In the genomic region with DNA sequence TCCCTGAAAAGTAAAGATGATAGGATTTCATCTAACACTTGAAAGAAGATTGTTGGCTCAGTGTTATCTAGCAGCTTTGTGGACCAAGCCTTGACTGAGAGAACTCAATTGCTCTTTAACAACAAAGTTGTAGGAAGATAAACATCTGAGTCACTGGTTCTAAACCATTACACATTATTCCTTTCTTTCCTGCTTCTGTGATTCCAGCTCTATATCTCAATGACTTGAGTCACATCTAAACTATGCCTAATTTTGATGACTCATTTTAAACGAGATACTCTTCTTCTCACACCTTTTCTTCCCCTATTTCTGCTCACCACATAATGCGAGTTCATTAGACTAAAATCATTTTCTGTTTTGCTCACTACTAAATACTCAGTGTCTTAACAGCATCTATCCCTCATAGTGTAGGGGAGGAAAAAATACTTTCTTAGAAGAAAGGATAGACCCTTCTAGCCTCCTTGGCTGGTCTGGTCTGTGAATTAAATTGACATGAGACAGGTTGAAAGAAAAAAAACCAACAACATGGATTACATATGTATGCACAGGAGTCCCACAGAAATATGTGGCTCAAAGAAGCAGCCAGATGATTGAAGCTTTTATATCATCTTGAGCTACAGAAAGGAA, we compare ENCODE assay signal across 17 cellular contexts.
DNase-seq lines count a peak whose midpoint lies in the region; ATAC-seq and TF ChIP-seq lines count a peak whose summit lies in the region.
"Had no signal": no experiment of that assay in that cellular context is flagged by ENCODE, and none has a peak within 500 bp of the region (broad histone marks: within the 10 kb centered on the region; RNA-seq: fewer than 3 reads in every experiment).

No MANE protein-coding gene starts in this region.

- no peaks in the 10 kb centered on the region for H3K36me3 Mint-ChIP-seq in chondrocyte (ENCODE audit: low read depth)
- no peaks in the 10 kb centered on the region for H3K36me3 Mint-ChIP-seq in T-helper 2 cell treated with Interferon-gamma antibody and Interleukin-4, amounts not matched to agents 5 μg/mL and 100 μg/mL, for 36 hours (ENCODE audit: low read depth)
- H3K36me3 Mint-ChIP-seq: activated naive CD8-positive, alpha-beta T cell had no signal

- H3K36me3 ChIP-seq in lung (ENCODE audit: control insufficient read depth in 2 of 2, insufficient read depth in 2 of 2, low read length in 2 of 2): no peaks in the 10 kb centered on the region
- H3K36me3 ChIP-seq: BE2C, heart right ventricle had no signal

- H3K9me3 ChIP-seq in lung (ENCODE audit: control insufficient read depth in 2 of 2, insufficient read depth in 1 of 2, low read length in 1 of 2): no peaks in the 10 kb centered on the region
- H3K9me3 ChIP-seq: BE2C, heart right ventricle had no signal

- TF ChIP-seq CTCF in chondrocyte (IDR thresholded peaks at IDR 0.05): no peak
- TF ChIP-seq CTCF in lung (IDR thresholded peaks at IDR 0.05; ENCODE audit: control extremely low read depth, extremely low read depth): no peak

- peaks cover 31% of the 10 kb centered on the region for H3K4me1 Mint-ChIP-seq in chondrocyte (ENCODE audit: low read depth)
- no peaks in the 10 kb centered on the region for H3K4me1 Mint-ChIP-seq in T-helper 2 cell treated with Interferon-gamma antibody and Interleukin-4, amounts not matched to agents 5 μg/mL and 100 μg/mL, for 36 hours (ENCODE audit: low read depth)

- no peak overlapping the region for H3K27ac ChIP-seq in lung (ENCODE audit: low read depth in 1 of 2, low read length in 1 of 2)
- H3K27ac ChIP-seq: heart right ventricle, parathyroid adenoma had no signal

- no peak overlapping the region for H3K4me3 Mint-ChIP-seq in chondrocyte (ENCODE audit: unreplicated experiment)
- no peak overlapping the region for H3K4me3 Mint-ChIP-seq in T-helper 2 cell treated with Interferon-gamma antibody and Interleukin-4, amounts not matched to agents 5 μg/mL and 100 μg/mL, for 36 hours
- H3K4me3 Mint-ChIP-seq: activated naive CD8-positive, alpha-beta T cell; dendritic cell treated with granulocyte-macrophage colony-stimulating factor and Interleukin-4, amounts not matched to agents 40 ng/mL and 50 ng/mL, for 4 days had no signal

- H3K9me3 Mint-ChIP-seq in chondrocyte (ENCODE audit: low read depth): no peaks in the 10 kb centered on the region
- H3K9me3 Mint-ChIP-seq in T-helper 2 cell treated with Interferon-gamma antibody and Interleukin-4, amounts not matched to agents 5 μg/mL and 100 μg/mL, for 36 hours: no peaks in the 10 kb centered on the region
- H3K9me3 Mint-ChIP-seq: dendritic cell treated with granulocyte-macrophage colony-stimulating factor and Interleukin-4, amounts not matched to agents 40 ng/mL and 50 ng/mL, for 4 days had no signal

- H3K27ac Mint-ChIP-seq in chondrocyte (ENCODE audit: unreplicated experiment): peak overlapping the region; percentile 17
- no peak overlapping the region for H3K27ac Mint-ChIP-seq in T-helper 2 cell treated with Interferon-gamma antibody and Interleukin-4, amounts not matched to agents 5 μg/mL and 100 μg/mL, for 36 hours
- H3K27ac Mint-ChIP-seq: activated naive CD8-positive, alpha-beta T cell; dendritic cell treated with granulocyte-macrophage colony-stimulating factor and Interleukin-4, amounts not matched to agents 40 ng/mL and 50 ng/mL, for 4 days had no signal

- H3K27me3 Mint-ChIP-seq in chondrocyte (ENCODE audit: low read depth): no peaks in the 10 kb centered on the region
- no peaks in the 10 kb centered on the region for H3K27me3 Mint-ChIP-seq in T-helper 2 cell treated with Interferon-gamma antibody and Interleukin-4, amounts not matched to agents 5 μg/mL and 100 μg/mL, for 36 hours (ENCODE audit: low read depth)
- H3K27me3 Mint-ChIP-seq: activated naive CD8-positive, alpha-beta T cell; dendritic cell treated with granulocyte-macrophage colony-stimulating factor and Interleukin-4, amounts not matched to agents 40 ng/mL and 50 ng/mL, for 4 days had no signal

- 56 to 81% methylated on average over 2 of the region's 2 CpGs for WGBS in lung, 2 donors

- H3K27me3 ChIP-seq in lung (ENCODE audit: control insufficient read depth, insufficient read depth): no peaks in the 10 kb centered on the region
- H3K27me3 ChIP-seq: BE2C, heart right ventricle had no signal

- DNase-seq in Caki2 (ENCODE audit: low read depth) (peak; percentile 98), NCI-H460 (ENCODE audit: extremely low read depth, low read depth) (peak; percentile 54), chondrocyte (ENCODE audit: low spot score) (no peak), lung (ENCODE audit: low spot score) (no peak), medulla oblongata (ENCODE audit: extremely low spot score) (no peak)
- no peak for DNase-seq in T-helper 2 cell treated with Interferon-gamma antibody and Interleukin-4, amounts not matched to agents 5 μg/mL and 100 μg/mL, for 36 hours (ENCODE audit: low spot score)
- DNase-seq: BE2C; GF-D8; heart right ventricle; OCI-M1; stimulated activated CD4-positive, alpha-beta T cell treated with anti-CD3 and anti-CD28 coated beads, Interleukin-4, amount 100 ng/mL, for 24 hours; stimulated activated naive CD8-positive, alpha-beta T cell treated with anti-CD3 and anti-CD28 coated beads, Interleukin-15, Interleukin-2, amounts not matched to agents 100 U/mL and 50 U/mL, for 24 hours had no signal

- in situ Hi-C loops in Caki2 (cut with HindIII; ENCODE audit: low pct_unique_long_range_greater_than_20kb, low sequenced_read_pairs): no loop called here

- H3K4me3 ChIP-seq in lung: no peak overlapping the region
- H3K4me3 ChIP-seq: heart right ventricle had no signal

- no peaks in the 10 kb centered on the region for H3K4me1 ChIP-seq in lung (ENCODE audit: control insufficient read depth in 2 of 2, insufficient read depth in 2 of 2, low read length in 2 of 2)
- H3K4me1 ChIP-seq: BE2C, heart right ventricle, parathyroid adenoma had no signal

- ATAC-seq in lung (ENCODE audit: insufficient read depth, low FRiP score): peak; percentile 22
- no peak for ATAC-seq in HG02763 (IDR thresholded peaks at IDR 0.05; ENCODE audit: unreplicated experiment)
- no peak for ATAC-seq in HG02623 (IDR thresholded peaks at IDR 0.05; ENCODE audit: unreplicated experiment)
- ATAC-seq: heart right ventricle; stimulated activated naive CD8-positive, alpha-beta T cell treated with anti-CD3 and anti-CD28 coated beads, Interleukin-15, Interleukin-2, amounts not matched to agents 100 U/mL and 50 U/mL, for 24 hours had no signal

Comparison
In these comparisons a context has a peak if more than half of its experiments do, and no peak if none do; other contexts are left out.
1. DNase-seq: peak in Caki2 (single experiment) and NCI-H460 (single experiment); none in chondrocyte (single experiment), lung (single experiment), T-helper 2 cell treated with Interferon-gamma antibody and Interleukin-4, amounts not matched to agents 5 μg/mL and 100 μg/mL, for 36 hours (single experiment) and medulla oblongata (single experiment).